In genomic region chr5:124858612-124859011, GRCh38 we compare ENCODE assay signal across 18 cellular contexts.
DNase-seq lines count a peak whose midpoint lies in the region; ATAC-seq and TF ChIP-seq lines count a peak whose summit lies in the region.
"Had no signal": no experiment of that assay in that cellular context is flagged by ENCODE, and none has a peak within 500 bp of the region (broad histone marks: within the 10 kb centered on the region; RNA-seq: fewer than 3 reads in every experiment).

No MANE protein-coding gene starts in this region.

- WGBS in smooth muscle cell (ENCODE audit: low lambda C conversion rate), result 88% methylated on average over 2 of the region's 2 CpGs

- ATAC-seq in left ventricle myocardium superior (peak; percentile 95), HG03108 (IDR thresholded peaks at IDR 0.05; ENCODE audit: unreplicated experiment) (no peak)

- no peak overlapping the region for H2AFZ ChIP-seq in Loucy (ENCODE audit: low read length)
- peak overlapping the region; percentile 75 for H2AFZ ChIP-seq in OCI-LY7 (ENCODE audit: low read length)
- no peak overlapping the region for H2AFZ ChIP-seq in smooth muscle cell (ENCODE audit: low read depth)

- H3K4me2 ChIP-seq in Loucy (ENCODE audit: low read depth, low read length, poor library complexity, severe bottlenecking) (peak overlapping the region; percentile 32), OCI-LY7 (ENCODE audit: low read length) (peak overlapping the region; percentile 34), skeletal muscle satellite cell (ENCODE audit: low read length) (peak overlapping the region; percentile 9), smooth muscle cell (no peak overlapping the region)

- H3F3A ChIP-seq in Loucy (ENCODE audit: low read depth) (no peaks in the 10 kb centered on the region), smooth muscle cell (ENCODE audit: low read depth) (no peaks in the 10 kb centered on the region)

- H3K27ac ChIP-seq in OCI-LY7 (ENCODE audit: low read depth, low read length, poor library complexity, severe bottlenecking), result no peak overlapping the region
- no peak overlapping the region for H3K27ac ChIP-seq in smooth muscle cell (ENCODE audit: low read depth)
- H3K27ac ChIP-seq: HL-60, thyroid gland had no signal

- H3K79me2 ChIP-seq in Loucy (ENCODE audit: insufficient read depth, low read length) (no peaks in the 10 kb centered on the region), OCI-LY7 (ENCODE audit: insufficient read depth, low read depth, low read length) (no peaks in the 10 kb centered on the region), smooth muscle cell (ENCODE audit: low read depth) (no peaks in the 10 kb centered on the region)

- DNase-seq in OCI-LY7 (ENCODE audit: low spot score) (no peak), left ventricle myocardium superior (no peak), NCI-H2227 treated with DMSO at 0.1 percent for 48 hours (lab: John Stamatoyannopoulos, UW) (no peak), smooth muscle cell (lab: John Stamatoyannopoulos, UW; ENCODE audit: unreplicated experiment) (no peak)
- DNase-seq: activated CD4-positive, alpha-beta T cell treated with anti-CD3 and anti-CD28 coated beads for 1 hour; COR-L47; IMR-90; kidney; MM.1S; NCI-H1930; nephron progenitor cell; stimulated activated naive CD4-positive, alpha-beta T cell; T-helper 2 cell; thyroid gland had no signal

- CTCF ChIA-PET in OCI-LY7 (lab: Charles Lee; ENCODE audit: unreplicated experiment), result no interaction called here

- H3K4me1 ChIP-seq in Loucy (ENCODE audit: insufficient read depth, low read length, poor library complexity, severe bottlenecking) (no peaks in the 10 kb centered on the region), OCI-LY7 (ENCODE audit: insufficient read depth, low read length, poor library complexity, severe bottlenecking) (peaks cover 12% of the 10 kb centered on the region), skeletal muscle satellite cell (ENCODE audit: control insufficient read depth, insufficient read depth, low read length) (no peaks in the 10 kb centered on the region), smooth muscle cell (ENCODE audit: low read depth) (no peaks in the 10 kb centered on the region)
- H3K4me1 ChIP-seq: thyroid gland had no signal

- H3K9ac ChIP-seq in Loucy (ENCODE audit: low read depth, low read length, poor library complexity, severe bottlenecking) (no peak overlapping the region), skeletal muscle satellite cell (ENCODE audit: low read depth, low read length) (no peak overlapping the region), smooth muscle cell (ENCODE audit: low read depth) (no peak overlapping the region)

- H3K9me2 ChIP-seq in Loucy (replicated peaks; ENCODE audit: low read depth, low read length) (no peaks in the 10 kb centered on the region), OCI-LY7 (ENCODE audit: insufficient read depth, low read length) (no peaks in the 10 kb centered on the region)

- no peak overlapping the region for H3K4me3 ChIP-seq in Loucy (ENCODE audit: low read length, poor library complexity, severe bottlenecking)
- H3K4me3 ChIP-seq in OCI-LY7 (ENCODE audit: low read depth, low read length, poor library complexity, severe bottlenecking), result no peak overlapping the region
- no peak overlapping the region for H3K4me3 ChIP-seq in skeletal muscle satellite cell (ENCODE audit: low read length)
- H3K4me3 ChIP-seq in smooth muscle cell, result no peak overlapping the region
- H3K4me3 ChIP-seq: thyroid gland had no signal

- intact Hi-C loops in OCI-LY7 (cut with micrococcal nuclease; ENCODE audit: unreplicated experiment), result no loop called here
- intact Hi-C loops in left ventricle myocardium superior (cut with micrococcal nuclease), result no loop called here

- H3K27me3 ChIP-seq in Loucy (ENCODE audit: insufficient read depth, low read length, poor library complexity, severe bottlenecking) (no peaks in the 10 kb centered on the region), skeletal muscle satellite cell (ENCODE audit: control insufficient read depth, insufficient read depth, low read length) (no peaks in the 10 kb centered on the region), smooth muscle cell (ENCODE audit: low read depth) (no peaks in the 10 kb centered on the region)
- H3K27me3 ChIP-seq: thyroid gland had no signal

- TF ChIP-seq CTCF in Loucy (conservative IDR thresholded peaks at IDR 0.05; ENCODE audit: low read length) (no peak), OCI-LY7 (conservative IDR thresholded peaks at IDR 0.05; ENCODE audit: low read length) (no peak), smooth muscle cell (IDR thresholded peaks at IDR 0.05; ENCODE audit: borderline replicate concordance, insufficient read depth, poor library complexity, severe bottlenecking) (no peak)

- H4K20me1 ChIP-seq in Loucy (ENCODE audit: insufficient read depth, low read length, poor library complexity, severe bottlenecking) (no peaks in the 10 kb centered on the region), OCI-LY7 (ENCODE audit: insufficient read depth, low read length) (no peaks in the 10 kb centered on the region), smooth muscle cell (ENCODE audit: low read depth) (no peaks in the 10 kb centered on the region)

- H3K9me3 ChIP-seq in Loucy (ENCODE audit: insufficient read depth, low read depth, low read length), result no peaks in the 10 kb centered on the region
- no peaks in the 10 kb centered on the region for H3K9me3 ChIP-seq in OCI-LY7 (ENCODE audit: low read length)
- H3K9me3 ChIP-seq in skeletal muscle satellite cell (replicated peaks; ENCODE audit: low read length), result no peaks in the 10 kb centered on the region
- no peaks in the 10 kb centered on the region for H3K9me3 ChIP-seq in smooth muscle cell (replicated peaks; ENCODE audit: low read depth)
- H3K9me3 ChIP-seq: thyroid gland had no signal

- no TSS peak for BruUV-seq in OCI-LY7 (replicated peaks; lab: Mats Ljungman, UMichigan)

- POLR2A ChIA-PET in OCI-LY7 (lab: Charles Lee), result interaction anchor here (0.8 to 1.8 kb wide), 8 partner anchors 8 to 63 kb away, joined by 3 to 11 read pairs (median 4); no protein-coding TSS in a partner anchor

- H3K36me3 ChIP-seq in Loucy (ENCODE audit: insufficient read depth, low read length) (no peaks in the 10 kb centered on the region), OCI-LY7 (ENCODE audit: insufficient read depth, low read length) (no peaks in the 10 kb centered on the region), skeletal muscle satellite cell (ENCODE audit: insufficient read depth, low read length) (no peaks in the 10 kb centered on the region), smooth muscle cell (ENCODE audit: low read depth) (no peaks in the 10 kb centered on the region)
- H3K36me3 ChIP-seq: thyroid gland had no signal
